ENCODE assay signal across 34 cellular contexts in genomic region chr5:89228355-89228754, GRCh38.
"Had no signal": no experiment of that assay in that cellular context is flagged by ENCODE, and none has a peak within 500 bp of the region (broad histone marks: within the 10 kb centered on the region; RNA-seq: fewer than 3 reads in every experiment).

No MANE protein-coding gene starts in this region.

- H3K27ac ChIP-seq: adrenal gland, breast epithelium, cardiac muscle cell, colonic mucosa, epithelial cell of prostate, esophagus squamous epithelium, gastroesophageal sphincter, heart right ventricle, hepatocyte had no signal

- H3K4me3 Mint-ChIP-seq: activated CD4-positive, alpha-beta memory T cell treated with anti-CD3 and anti-CD28 coated beads for 36 hours; activated CD4-positive, alpha-beta T cell treated with anti-CD3 and anti-CD28 coated beads for 36 hours; activated CD4-positive, alpha-beta T cell treated with anti-CD3 and anti-CD28 coated beads, Interleukin-2, amount 10 ng/mL, durations not matched to agents 24 days and 14 days; activated CD8-positive, alpha-beta T cell treated with anti-CD3 and anti-CD28 coated beads, Interleukin-2, amount 10 ng/mL, durations not matched to agents 7 days and 5 days; activated naive CD4-positive, alpha-beta T cell treated with anti-CD3 and anti-CD28 coated beads for 36 hours; activated naive CD4-positive, alpha-beta T cell treated with anti-CD3 and anti-CD28 coated beads, Interleukin-2, amount 50 U/mL, for 24 hours; activated naive CD8-positive, alpha-beta T cell treated with anti-CD3 and anti-CD28 coated beads for 36 hours; activated naive CD8-positive, alpha-beta T cell treated with anti-CD3 and anti-CD28 coated beads, Interleukin-2, amount 50 U/mL, for 24 hours; activated T-cell treated with anti-CD3 and anti-CD28 coated beads, Interleukin-2, amount 50 U/mL, for 4 hours; activated T-helper 1 cell treated with anti-CD3 and anti-CD28 coated beads, Interleukin-12 subunit alpha, Interleukin-12 subunit beta, Interleukin-2, Interleukin-4 antibody, amounts not matched to agents 30 ng/mL and 10 ng/mL and 1 ng/mL, durations not matched to agents 14 hours and 24 hours and 36 hours; brain had no signal

- H3K27me3 ChIP-seq: adrenal gland, breast epithelium, cardiac muscle cell, colonic mucosa, esophagus squamous epithelium, gastroesophageal sphincter, heart right ventricle, hepatocyte had no signal

- ATAC-seq: activated CD4-positive, alpha-beta T cell treated with anti-CD3 and anti-CD28 coated beads for 36 hours; activated CD8-positive, alpha-beta T cell treated with anti-CD3 and anti-CD28 coated beads, Interleukin-2, amount 10 ng/mL, durations not matched to agents 7 days and 5 days; activated naive CD8-positive, alpha-beta T cell treated with anti-CD3 and anti-CD28 coated beads, Interleukin-2, amount 50 U/mL, for 24 hours; activated T-cell treated with anti-CD3 and anti-CD28 coated beads, Interleukin-2, amount 50 U/mL, for 4 hours; gastroesophageal sphincter; heart right ventricle had no signal

- H3K9me3 ChIP-seq: adrenal gland, breast epithelium, colonic mucosa, esophagus squamous epithelium, gastroesophageal sphincter had no signal

- H3K4me1 Mint-ChIP-seq: activated CD4-positive, alpha-beta T cell treated with anti-CD3 and anti-CD28 coated beads, Interleukin-2, amount 10 ng/mL, durations not matched to agents 24 days and 14 days; activated naive CD4-positive, alpha-beta T cell treated with anti-CD3 and anti-CD28 coated beads, Interleukin-2, amount 50 U/mL, for 24 hours; activated naive CD8-positive, alpha-beta T cell treated with anti-CD3 and anti-CD28 coated beads for 36 hours had no signal

- H3K36me3 ChIP-seq: adrenal gland, breast epithelium, cardiac muscle cell, colonic mucosa, esophagus squamous epithelium, gastroesophageal sphincter, heart right ventricle had no signal

- H3K27me3 Mint-ChIP-seq: activated CD4-positive, alpha-beta memory T cell treated with anti-CD3 and anti-CD28 coated beads for 36 hours; activated CD4-positive, alpha-beta T cell treated with anti-CD3 and anti-CD28 coated beads for 36 hours; activated CD4-positive, alpha-beta T cell treated with anti-CD3 and anti-CD28 coated beads, Interleukin-2, amount 10 ng/mL, durations not matched to agents 24 days and 14 days; activated naive CD4-positive, alpha-beta T cell treated with anti-CD3 and anti-CD28 coated beads, Interleukin-2, amount 50 U/mL, for 24 hours; activated naive CD8-positive, alpha-beta T cell treated with anti-CD3 and anti-CD28 coated beads for 36 hours; activated naive CD8-positive, alpha-beta T cell treated with anti-CD3 and anti-CD28 coated beads, Interleukin-2, amount 50 U/mL, for 24 hours; brain had no signal

- H3K27ac Mint-ChIP-seq: activated CD4-positive, alpha-beta memory T cell treated with anti-CD3 and anti-CD28 coated beads for 36 hours; activated CD4-positive, alpha-beta T cell treated with anti-CD3 and anti-CD28 coated beads for 36 hours; activated CD4-positive, alpha-beta T cell treated with anti-CD3 and anti-CD28 coated beads, Interleukin-2, amount 10 ng/mL, durations not matched to agents 24 days and 14 days; activated CD8-positive, alpha-beta T cell treated with anti-CD3 and anti-CD28 coated beads, Interleukin-2, amount 10 ng/mL, durations not matched to agents 7 days and 5 days; activated naive CD4-positive, alpha-beta T cell treated with anti-CD3 and anti-CD28 coated beads for 36 hours; activated naive CD4-positive, alpha-beta T cell treated with anti-CD3 and anti-CD28 coated beads, Interleukin-2, amount 50 U/mL, for 24 hours; activated naive CD8-positive, alpha-beta T cell treated with anti-CD3 and anti-CD28 coated beads for 36 hours; activated naive CD8-positive, alpha-beta T cell treated with anti-CD3 and anti-CD28 coated beads, Interleukin-2, amount 50 U/mL, for 24 hours; activated T-helper 1 cell treated with anti-CD3 and anti-CD28 coated beads, Interleukin-12 subunit alpha, Interleukin-12 subunit beta, Interleukin-2, Interleukin-4 antibody, amounts not matched to agents 30 ng/mL and 10 ng/mL and 1 ng/mL, durations not matched to agents 14 hours and 24 hours and 36 hours; activated T-helper 2 cell treated with anti-CD3 and anti-CD28 coated beads, Interferon-gamma antibody, Interleukin-2, Interleukin-4, amounts not matched to agents 10 μg/mL and 5 μg/mL and 100 μg/mL, durations not matched to agents 14 hours and 24 hours and 36 hours; brain had no signal

- DNase-seq: activated CD4-positive, alpha-beta memory T cell treated with anti-CD3 and anti-CD28 coated beads for 36 hours; activated CD4-positive, alpha-beta T cell treated with anti-CD3 and anti-CD28 coated beads for 36 hours; activated CD4-positive, alpha-beta T cell treated with anti-CD3 and anti-CD28 coated beads, Interleukin-2, amount 10 ng/mL, durations not matched to agents 24 days and 14 days; activated CD4-positive, CD25-positive, alpha-beta regulatory T cell; activated CD4-positive, CD25-positive, alpha-beta regulatory T cell treated with anti-CD3 and anti-CD28 coated beads, Interleukin-2, amount 50 U/mL, for 72 hours; activated CD8-positive, alpha-beta memory T cell treated with anti-CD3 and anti-CD28 coated beads, Interleukin-2, amount 50 U/mL, for 48 hours; activated CD8-positive, alpha-beta T cell treated with anti-CD3 and anti-CD28 coated beads, Interleukin-2, amount 10 ng/mL, durations not matched to agents 7 days and 5 days; activated effector memory CD4-positive, alpha-beta T cell treated with anti-CD3 and anti-CD28 coated beads, Interleukin-2, amount 50 U/mL, for 16 hours; activated naive CD4-positive, alpha-beta T cell treated with anti-CD3 and anti-CD28 coated beads for 36 hours; activated naive CD8-positive, alpha-beta T cell treated with anti-CD3 and anti-CD28 coated beads for 36 hours; activated naive CD8-positive, alpha-beta T cell treated with anti-CD3 and anti-CD28 coated beads, Interleukin-2, amount 50 U/mL, for 24 hours; activated T-cell treated with anti-CD3 and anti-CD28 coated beads for 4 hours; activated T-cell treated with anti-CD3 and anti-CD28 coated beads, Interleukin-2, amount 50 U/mL, for 4 hours; adrenal gland; amygdala; aorta; central memory CD4-positive, alpha-beta T cell; cerebellar nuclear complex; colonic mucosa; effector CD8-positive, alpha-beta T cell; esophagus squamous epithelium; heart right ventricle; T-helper 2 cell had no signal

- H3K9me3 Mint-ChIP-seq: activated CD4-positive, alpha-beta memory T cell treated with anti-CD3 and anti-CD28 coated beads for 36 hours; activated CD4-positive, alpha-beta T cell treated with anti-CD3 and anti-CD28 coated beads, Interleukin-2, amount 10 ng/mL, durations not matched to agents 24 days and 14 days; activated naive CD4-positive, alpha-beta T cell treated with anti-CD3 and anti-CD28 coated beads for 36 hours; activated naive CD4-positive, alpha-beta T cell treated with anti-CD3 and anti-CD28 coated beads, Interleukin-2, amount 50 U/mL, for 24 hours; activated naive CD8-positive, alpha-beta T cell treated with anti-CD3 and anti-CD28 coated beads for 36 hours; activated T-helper 1 cell treated with anti-CD3 and anti-CD28 coated beads, Interleukin-12 subunit alpha, Interleukin-12 subunit beta, Interleukin-2, Interleukin-4 antibody, amounts not matched to agents 30 ng/mL and 10 ng/mL and 1 ng/mL, durations not matched to agents 14 hours and 24 hours and 36 hours had no signal

- H3K4me1 ChIP-seq: adrenal gland, breast epithelium, colonic mucosa, esophagus squamous epithelium, heart right ventricle had no signal

- H2AFZ ChIP-seq: hepatocyte had no signal

- H3K4me2 ChIP-seq: hepatocyte had no signal

- H3K4me3 ChIP-seq: adrenal gland, breast epithelium, cardiac muscle cell, colonic mucosa, esophagus squamous epithelium, gastroesophageal sphincter, heart right ventricle, hepatocyte had no signal

- H3K36me3 Mint-ChIP-seq: activated CD4-positive, alpha-beta memory T cell treated with anti-CD3 and anti-CD28 coated beads for 36 hours; activated naive CD4-positive, alpha-beta T cell treated with anti-CD3 and anti-CD28 coated beads, Interleukin-2, amount 50 U/mL, for 24 hours; activated naive CD8-positive, alpha-beta T cell treated with anti-CD3 and anti-CD28 coated beads for 36 hours; brain had no signal

- FAIRE-seq: endometrium, endothelial cell of umbilical vein had no signal

- H3K79me2 ChIP-seq: hepatocyte had no signal
